In genomic region chr7:152459724-152460251, GRCh38 we compare ENCODE assay signal across 8 cellular contexts. TPM values are rescaled to one million over a fixed set of nuclear protein-coding genes. Genes with fewer than 3 reads are reported as not detected.
DNase-seq lines count a peak whose midpoint lies in the region; ATAC-seq and TF ChIP-seq lines count a peak whose summit lies in the region.

No MANE protein-coding gene starts in this region.

- H3K14ac ChIP-seq in trophoblast cell (ENCODE audit: low read length), result no peak overlapping the region

- H2AFZ ChIP-seq in trophoblast cell (ENCODE audit: insufficient read depth, low read length, poor library complexity), result no peak overlapping the region

- H3K4me2 ChIP-seq in trophoblast cell (ENCODE audit: low read length), result peak overlapping the region; percentile 25

- H4K91ac ChIP-seq in trophoblast cell (ENCODE audit: low read depth, low read length), result no peak overlapping the region

- peak; percentile 24 for DNase-seq in NCI-H2227 treated with DMSO at 0.1 percent for 48 hours (lab: John Stamatoyannopoulos, UW)
- no peak for DNase-seq in chondrocyte (ENCODE audit: low spot score)
- peak; percentile 42 to 64 for DNase-seq in trophoblast cell
- DNase-seq in activated CD4-positive, alpha-beta T cell treated with anti-CD3 and anti-CD28 coated beads, Interleukin-2, amount 50 U/mL, for 1 hour, result no peak
- no peak for DNase-seq in occipital lobe (lab: John Stamatoyannopoulos, UW)

- H3K79me1 ChIP-seq in trophoblast cell (ENCODE audit: low read length), result peaks cover 12% of the 10 kb centered on the region

- no peak overlapping the region for H4K12ac ChIP-seq in trophoblast cell (ENCODE audit: low read depth, low read length)

- TF ChIP-seq CTCF in HEK293 (tag by site-specific recombination; IDR thresholded peaks at IDR 0.05) (no peak), chondrocyte (IDR thresholded peaks at IDR 0.05) (no peak)

- H3K36me3 ChIP-seq in HEK293 (ENCODE audit: control insufficient read depth in 2 of 2, insufficient read depth in 1 of 2, low read length in 2 of 2), result no peaks in the 10 kb centered on the region
- no peaks in the 10 kb centered on the region for H3K36me3 ChIP-seq in trophoblast cell (ENCODE audit: control insufficient read depth in 1 of 2, insufficient read depth in 2 of 2, low read length in 2 of 2)

- H2BK5ac ChIP-seq in trophoblast cell (ENCODE audit: low read depth, low read length, poor library complexity), result no peak overlapping the region

- POLR2A ChIA-PET in HEK293 (lab: Yijun Ruan, JAX), result interaction anchor here (0.5 kb wide), 1 partner anchor 54 kb away, joined by 6 read pairs; no protein-coding TSS in a partner anchor

- no peaks in the 10 kb centered on the region for H3K9me3 Mint-ChIP-seq in chondrocyte (ENCODE audit: low read depth)

- WGBS in trophoblast cell (ENCODE audit: extremely low coverage, insufficient coverage, insufficient read length), result no CpG with 5 or more reads among the region's 5 CpGs

- H3K4me3 ChIP-seq in HEK293 (ENCODE audit: low read depth, low read length) (no peak overlapping the region), trophoblast cell (ENCODE audit: low read depth, low read length) (no peak overlapping the region)

- no peaks in the 10 kb centered on the region for H3K27me3 Mint-ChIP-seq in chondrocyte (ENCODE audit: low read depth)

- H3K79me2 ChIP-seq in trophoblast cell (ENCODE audit: control insufficient read depth, insufficient read depth, low read length, poor library complexity), result peaks cover 10% of the 10 kb centered on the region

- no peak overlapping the region for H3K4me3 Mint-ChIP-seq in chondrocyte (ENCODE audit: unreplicated experiment)

- H2AK5ac ChIP-seq in trophoblast cell (ENCODE audit: low read length), result no peak overlapping the region

- H3K18ac ChIP-seq in trophoblast cell (ENCODE audit: low read length), result no peak overlapping the region

- no peak overlapping the region for H2BK120ac ChIP-seq in trophoblast cell (ENCODE audit: insufficient read depth, low read length, poor library complexity)

- H3K4me1 ChIP-seq in HEK293 (ENCODE audit: control insufficient read depth, insufficient read depth, low read length) (peaks cover 4% of the 10 kb centered on the region; the same call in 1 of the 2 replicates), trophoblast cell (ENCODE audit: control insufficient read depth in 1 of 2, insufficient read depth in 2 of 2, low read length in 2 of 2) (peaks cover 7 to 15% of the 10 kb centered on the region in 2 experiments)

- no peak overlapping the region; the same call in 1 of the 2 replicates for H3K27ac ChIP-seq in HEK293 (ENCODE audit: extremely low read depth, low read depth, low read length)
- H3K27ac ChIP-seq in trophoblast cell (ENCODE audit: low read depth, low read length), result peak overlapping the region; percentile 55

- no peak overlapping the region for H2BK12ac ChIP-seq in trophoblast cell (ENCODE audit: low read length)

- H3K4me1 Mint-ChIP-seq in chondrocyte (ENCODE audit: low read depth), result peaks cover 20% of the 10 kb centered on the region

- H3K9ac ChIP-seq in trophoblast cell (ENCODE audit: low read length), result no peak overlapping the region

- ATAC-seq in HG03520 (IDR thresholded peaks at IDR 0.05; ENCODE audit: unreplicated experiment) (no peak), HG02970 (IDR thresholded peaks at IDR 0.05; ENCODE audit: low FRiP score, unreplicated experiment) (no peak)

- no peak overlapping the region for H3K4ac ChIP-seq in trophoblast cell (ENCODE audit: low read depth, low read length)

- H3K9me3 ChIP-seq in HEK293 (ENCODE audit: control insufficient read depth, insufficient read depth, low read depth, low read length) (no peaks in the 10 kb centered on the region), trophoblast cell (ENCODE audit: insufficient read depth, low read depth, low read length) (peaks cover 4% of the 10 kb centered on the region)

- no peaks in the 10 kb centered on the region for H3K27me3 ChIP-seq in trophoblast cell (ENCODE audit: insufficient read depth, low read length)

- peak overlapping the region; percentile 64 for H3K27ac Mint-ChIP-seq in chondrocyte (ENCODE audit: unreplicated experiment)

- H4K8ac ChIP-seq in trophoblast cell (ENCODE audit: low read depth, low read length), result no peak overlapping the region

- no peaks in the 10 kb centered on the region for H3K36me3 Mint-ChIP-seq in chondrocyte (ENCODE audit: low read depth)

- H3K23ac ChIP-seq in trophoblast cell (ENCODE audit: low read length), result no peak overlapping the region

- CTCF ChIA-PET in HEK293 (lab: Yijun Ruan, JAX), result interaction anchor here (0.6 to 1.0 kb wide), 4 partner anchors 118 to 294 kb away, joined by 3 to 6 read pairs (median 4); no protein-coding TSS in a partner anchor

TF ChIP-seq in HEK293, 187 proteins besides CTCF, POLR2A, EP300 and RAD21 (continues in another document):
- TF ChIP-seq ZNF544 (tag by site-specific recombination; IDR thresholded peaks at IDR 0.05) (no peak), YY2 (tag by site-specific recombination; IDR thresholded peaks at IDR 0.05) (no peak), WT1 (tag by site-specific recombination; IDR thresholded peaks at IDR 0.05) (no peak), FEZF1 (tag by site-specific recombination; IDR thresholded peaks at IDR 0.05) (peak; percentile 57), KLF9 (tag by site-specific recombination; IDR thresholded peaks at IDR 0.05; ENCODE audit: low read depth) (no peak), ZNF140 (tag by site-specific recombination; IDR thresholded peaks at IDR 0.05) (no peak), YY1 (tag by site-specific recombination; IDR thresholded peaks at IDR 0.05) (no peak), ZNF510 (tag by site-specific recombination; IDR thresholded peaks at IDR 0.05; ENCODE audit: insufficient replicate concordance) (no peak), ZNF530 (tag by site-specific recombination; IDR thresholded peaks at IDR 0.05; ENCODE audit: low read depth) (no peak), ZNF184 (tag by site-specific recombination; IDR thresholded peaks at IDR 0.05) (no peak), ZNF629 (tag by site-specific recombination; IDR thresholded peaks at IDR 0.05) (0 out of 2 replicates have a peak, but pooled peaks have one; percentile 14), ZNF692 (tag by site-specific recombination; IDR thresholded peaks at IDR 0.05) (peak; percentile 26; the same call in 1 of the 2 replicates), ZNF571 (tag by site-specific recombination; IDR thresholded peaks at IDR 0.05) (no peak), GLIS1 (tag by site-specific recombination; IDR thresholded peaks at IDR 0.05) (0 out of 2 replicates have a peak, but pooled peaks have one; percentile 16), ZNF37A (tag by site-specific recombination; IDR thresholded peaks at IDR 0.05) (no peak), ZNF211 (tag by site-specific recombination; IDR thresholded peaks at IDR 0.05; ENCODE audit: low read depth) (no peak), ZNF366 (tag by site-specific recombination; conservative IDR thresholded peaks at IDR 0.05) (0 out of 2 replicates have a peak, but pooled peaks have one; percentile 37), ZNF433 (tag by site-specific recombination; IDR thresholded peaks at IDR 0.05; ENCODE audit: low read depth) (no peak), ZNF132 (tag by site-specific recombination; IDR thresholded peaks at IDR 0.05; ENCODE audit: borderline replicate concordance) (no peak), ZFHX2 (tag by site-specific recombination; conservative IDR thresholded peaks at IDR 0.05) (peak; percentile 57), ZNF214 (tag by site-specific recombination; IDR thresholded peaks at IDR 0.05; ENCODE audit: borderline replicate concordance) (no peak), SP7 (tag by site-specific recombination; IDR thresholded peaks at IDR 0.05) (0 out of 2 replicates have a peak, but pooled peaks have one; percentile 21), ZBTB48 (tag by site-specific recombination; IDR thresholded peaks at IDR 0.05) (peak; percentile 51; the same call in 1 of the 2 replicates), ZFP69B (tag by site-specific recombination; IDR thresholded peaks at IDR 0.05) (0 out of 2 replicates have a peak, but pooled peaks have one; percentile 29), KLF17 (tag by site-specific recombination; IDR thresholded peaks at IDR 0.05) (no peak), RBAK (tag by site-specific recombination; IDR thresholded peaks at IDR 0.05) (no peak), IKZF3 (tag by site-specific recombination; IDR thresholded peaks at IDR 0.05) (0 out of 2 replicates have a peak, but pooled peaks have one; percentile 16), OSR2 (tag by site-specific recombination; IDR thresholded peaks at IDR 0.05) (peak; percentile 70), SCRT1 (tag by site-specific recombination; IDR thresholded peaks at IDR 0.05; ENCODE audit: borderline replicate concordance) (no peak), ZNF560 (tag by site-specific recombination; IDR thresholded peaks at IDR 0.05; ENCODE audit: borderline replicate concordance) (no peak)

RNA-seq across cellular contexts. Expression of gene KMT2C, which starts 24.0 kb away (rescaled TPM):
- total RNA-seq in chondrocyte, result 52.0 to 70.1 TPM (median 56.6 TPM) in 3 replicates
- 26.4 and 28.2 TPM in 2 replicates for polyA plus RNA-seq in trophoblast cell (2013)
- total RNA-seq in occipital lobe, result 77.7 TPM

Comparison
In these comparisons a context has a peak if more than half of its experiments do, and no peak if none do; other contexts are left out.
1. DNase-seq: peak in NCI-H2227 treated with DMSO at 0.1 percent for 48 hours (single experiment) and trophoblast cell (2 of 2); none in chondrocyte (single experiment), activated CD4-positive, alpha-beta T cell treated with anti-CD3 and anti-CD28 coated beads, Interleukin-2, amount 50 U/mL, for 1 hour (single experiment) and occipital lobe (single experiment).